ENCODE assay signal across 8 cellular contexts in the genomic region with DNA sequence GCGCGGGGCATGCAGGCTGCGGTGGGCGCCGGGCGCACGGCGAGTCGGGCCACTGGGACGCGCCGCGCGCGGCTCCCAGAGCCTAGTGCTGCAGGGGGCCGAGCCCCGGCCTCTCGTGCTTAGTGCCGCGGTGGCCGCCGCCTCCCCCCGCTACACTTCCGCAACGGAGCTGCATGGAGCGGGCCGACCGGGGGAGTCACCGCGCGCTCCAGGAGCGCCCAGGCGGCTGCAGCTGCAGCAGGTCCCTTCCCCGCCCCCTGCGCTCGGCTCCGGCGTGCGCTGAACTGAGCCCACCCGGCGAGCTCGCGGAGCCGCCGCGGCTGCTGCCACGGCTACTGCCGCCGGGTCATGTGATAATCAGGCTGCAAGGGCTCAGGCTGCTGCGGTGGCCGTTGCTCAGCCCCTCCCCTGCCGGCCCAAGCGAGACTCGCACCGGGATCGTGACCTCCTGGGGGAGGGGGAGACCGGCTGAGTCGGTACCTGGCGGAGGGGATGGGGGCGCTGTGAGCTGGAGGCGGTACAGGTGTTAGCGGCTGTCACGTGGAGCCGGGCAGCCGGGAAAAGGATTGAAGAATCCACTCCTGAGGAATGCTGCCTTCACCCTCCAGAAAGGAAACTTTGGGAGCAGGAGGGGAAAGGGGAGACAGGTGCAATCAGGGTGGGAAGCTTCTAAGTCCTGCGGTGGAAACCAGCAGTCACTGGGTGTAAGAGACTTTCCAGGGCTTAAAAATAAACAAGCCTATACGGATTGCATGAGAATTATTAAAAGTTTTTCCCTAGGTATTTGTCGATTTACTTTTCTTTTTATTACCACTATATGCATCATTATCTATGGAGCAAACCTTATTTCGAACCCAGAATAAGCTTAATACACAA. TPM values are rescaled to one million over a fixed set of nuclear protein-coding genes. Genes with fewer than 3 reads are reported as not detected.
A peak's percentile ranks its signal among the peaks of the same experiment; 100 is the strongest.
DNase-seq lines count a peak whose midpoint lies in the region; ATAC-seq and TF ChIP-seq lines count a peak whose summit lies in the region.

A gene with protein sequence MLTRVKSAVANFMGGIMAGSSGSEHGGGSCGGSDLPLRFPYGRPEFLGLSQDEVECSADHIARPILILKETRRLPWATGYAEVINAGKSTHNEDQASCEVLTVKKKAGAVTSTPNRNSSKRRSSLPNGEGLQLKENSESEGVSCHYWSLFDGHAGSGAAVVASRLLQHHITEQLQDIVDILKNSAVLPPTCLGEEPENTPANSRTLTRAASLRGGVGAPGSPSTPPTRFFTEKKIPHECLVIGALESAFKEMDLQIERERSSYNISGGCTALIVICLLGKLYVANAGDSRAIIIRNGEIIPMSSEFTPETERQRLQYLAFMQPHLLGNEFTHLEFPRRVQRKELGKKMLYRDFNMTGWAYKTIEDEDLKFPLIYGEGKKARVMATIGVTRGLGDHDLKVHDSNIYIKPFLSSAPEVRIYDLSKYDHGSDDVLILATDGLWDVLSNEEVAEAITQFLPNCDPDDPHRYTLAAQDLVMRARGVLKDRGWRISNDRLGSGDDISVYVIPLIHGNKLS (minus strand): TSS at position 352 of the 876 bp plus-strand sequence. CDS start 414 bp downstream, outside the sequence.

- H3K36me3 ChIP-seq in esophagus squamous epithelium (no peaks in the 10 kb centered on the region), thoracic aorta (no peaks in the 10 kb centered on the region)

- intact Hi-C loops in esophagus squamous epithelium (cut with DNase I) = no loop called here

- H3K27ac ChIP-seq in esophagus squamous epithelium (peak within 1 kb of the TSS in 3 of 4 donors; percentile 19 to 54 (median 49)), thoracic aorta (peak within 1 kb of the TSS; percentile 43 to 51)

- peak; percentile 69 for ATAC-seq in GM19025 (IDR thresholded peaks at IDR 0.05; ENCODE audit: low read depth, unreplicated experiment)
- ATAC-seq in HG03135 (IDR thresholded peaks at IDR 0.05; ENCODE audit: unreplicated experiment) = peak; percentile 83
- ATAC-seq in thoracic aorta (ENCODE audit: insufficient number of reproducible peaks, low FRiP score, low read depth) = peak; percentile 35

- H3K27me3 ChIP-seq in esophagus squamous epithelium (peaks cover 0 to 52% (median 0%) of the 10 kb centered on the region in 4 donors), thoracic aorta (replicated peaks; ENCODE audit: insufficient read depth) (no peaks in the 10 kb centered on the region)

- DNase-seq in CD1c-positive myeloid dendritic cell (ENCODE audit: extremely low spot score) (peak; percentile 73), NCI-H2171 treated with DMSO at 0.1 percent for 48 hours (lab: John Stamatoyannopoulos, UW) (peak; percentile 86), esophagus squamous epithelium (lab: John Stamatoyannopoulos, UW) (no peak), mucosa of gallbladder (ENCODE audit: low spot score) (peak; percentile 90), thoracic aorta (ENCODE audit: low spot score) (no peak)
- peak; percentile 7 for DNase-seq in activated CD4-positive, alpha-beta T cell treated with anti-CD3 and anti-CD28 coated beads, Interleukin-2, amount 50 U/mL, for 1 hour

- H3K4me1 ChIP-seq in esophagus squamous epithelium (peaks cover 10 to 27% (median 14%) of the 10 kb centered on the region in 3 donors), thoracic aorta (ENCODE audit: control insufficient read depth in 1 of 2, low read depth in 2 of 2) (no peaks in the 10 kb centered on the region)

- 2 to 4% methylated on average over 13 to 31 of the region's 69 CpGs for WGBS in esophagus squamous epithelium, 2 donors

- H3K4me3 ChIP-seq in esophagus squamous epithelium (peak within 1 kb of the TSS; percentile 43 to 85 (median 62)), thoracic aorta (peak within 1 kb of the TSS; percentile 75)

- TF ChIP-seq POLR2A in esophagus squamous epithelium (IDR thresholded peaks at IDR 0.05) = no peak

- TF ChIP-seq CTCF in esophagus squamous epithelium (IDR thresholded peaks at IDR 0.05) (peak in 2 of 6 experiments; percentile 15 to 38), thoracic aorta (IDR thresholded peaks at IDR 0.05) (peak; percentile 60)

- H3K9me3 ChIP-seq in esophagus squamous epithelium (no peaks in the 10 kb centered on the region), thoracic aorta (no peaks in the 10 kb centered on the region)

RNA-seq across cellular contexts. Expression of the gene that starts here (rescaled TPM):
- 1 to 10 TPM in 1 of 4 donors, under 1 TPM in 2, not detected in 1; 0.09 to 7.6 (median 0.76) TPM for total RNA-seq in esophagus squamous epithelium
- total RNA-seq in mucosa of gallbladder = 73.4 TPM
- total RNA-seq in thoracic aorta = 10 to 100 TPM in 1 of 2 donors, 1 to 10 TPM in 1; 9.1 to 10.3 TPM

Comparison
In these comparisons a context has a peak if more than half of its experiments do, and no peak if none do; other contexts are left out.
1. DNase-seq: peak in CD1c-positive myeloid dendritic cell (single experiment), NCI-H2171 treated with DMSO at 0.1 percent for 48 hours (single experiment), activated CD4-positive, alpha-beta T cell treated with anti-CD3 and anti-CD28 coated beads, Interleukin-2, amount 50 U/mL, for 1 hour (single experiment) and mucosa of gallbladder (single experiment); none in esophagus squamous epithelium (single experiment) and thoracic aorta (single experiment).
2. Peak in every context shown above with its lines, with median percentiles within 50 percentile points of each other: ATAC-seq.